Comparison of ENCODE assay signal across 26 cellular contexts in the genomic region with DNA sequence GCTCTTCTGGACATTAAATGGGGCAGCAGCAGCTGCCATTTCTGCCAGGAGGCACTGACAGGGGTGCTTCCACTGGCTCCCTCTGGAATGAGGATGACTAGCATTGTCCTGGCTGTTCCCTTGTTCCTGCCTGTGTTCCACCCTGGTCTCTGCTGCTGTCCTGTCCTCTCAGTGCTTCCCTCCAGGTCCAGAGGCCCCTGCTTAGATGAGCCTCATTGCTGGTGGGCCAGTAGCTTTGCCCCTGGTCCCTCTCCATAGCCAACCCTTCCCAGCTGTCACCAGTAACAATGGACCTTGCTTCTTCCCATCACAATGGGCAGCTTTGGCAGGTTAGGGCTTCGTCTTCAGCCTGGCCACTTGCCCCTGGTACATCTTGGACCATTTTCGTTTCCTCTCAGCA.
"Had no signal": no experiment of that assay in that cellular context is flagged by ENCODE, and none has a peak within 500 bp of the region (broad histone marks: within the 10 kb centered on the region; RNA-seq: fewer than 3 reads in every experiment).

No MANE protein-coding gene starts in this region.

- H3K4me3 ChIP-seq: cardiac muscle cell, SJCRH30 had no signal

- H3K27ac Mint-ChIP-seq: activated CD8-positive, alpha-beta T cell treated with anti-CD3 and anti-CD28 coated beads, Interleukin-2, amount 10 ng/mL, durations not matched to agents 7 days and 5 days; activated naive CD4-positive, alpha-beta T cell treated with anti-CD3 and anti-CD28 coated beads for 36 hours; activated naive CD8-positive, alpha-beta T cell treated with anti-CD3 and anti-CD28 coated beads for 36 hours had no signal

- H3K36me3 Mint-ChIP-seq: activated naive CD8-positive, alpha-beta T cell treated with anti-CD3 and anti-CD28 coated beads for 36 hours had no signal

- ATAC-seq: activated CD8-positive, alpha-beta T cell treated with anti-CD3 and anti-CD28 coated beads, Interleukin-2, amount 10 ng/mL, durations not matched to agents 7 days and 5 days; Right ventricle myocardium inferior had no signal

- H3K9me3 ChIP-seq: SJCRH30, SK-N-SH had no signal

- H3K36me3 ChIP-seq: brain microvascular endothelial cell, cardiac muscle cell, SJCRH30 had no signal

- H3K4me1 ChIP-seq: SJCRH30 had no signal

- H3K9ac ChIP-seq: SK-N-SH had no signal

- H3K4me1 Mint-ChIP-seq: activated naive CD8-positive, alpha-beta T cell treated with anti-CD3 and anti-CD28 coated beads for 36 hours had no signal

- DNase-seq: activated CD4-positive, alpha-beta T cell treated with anti-CD3 and anti-CD28 coated beads, Interleukin-2, amount 50 U/mL, for 1 hour; activated CD4-positive, CD25-positive, alpha-beta regulatory T cell; activated CD8-positive, alpha-beta memory T cell treated with anti-CD3 and anti-CD28 coated beads, Interleukin-2, amount 50 U/mL, for 48 hours; activated CD8-positive, alpha-beta T cell treated with anti-CD3 and anti-CD28 coated beads, Interleukin-2, amount 10 ng/mL, durations not matched to agents 7 days and 5 days; activated naive CD4-positive, alpha-beta T cell treated with anti-CD3 and anti-CD28 coated beads for 36 hours; activated naive CD8-positive, alpha-beta T cell treated with anti-CD3 and anti-CD28 coated beads for 36 hours; activated T-cell treated with anti-CD3 and anti-CD28 coated beads, Interleukin-2, amount 50 U/mL, for 1 hour; brain microvascular endothelial cell; IMR-90; Kasumi-1; KBM-7; NCI-H1105 treated with DMSO at 0.1 percent for 48 hours; NCI-H1436 treated with DMSO at 0.1 percent for 48 hours; NCI-H2029; NCI-H2107; NCI-H345; NCI-H510A; NCI-H526 treated with DMSO at 0.1 percent for 48 hours; NCI-H82; RPMI8226; SJCRH30; SK-N-SH; T-helper 1 cell had no signal

- H3K27me3 Mint-ChIP-seq: activated naive CD8-positive, alpha-beta T cell treated with anti-CD3 and anti-CD28 coated beads for 36 hours had no signal

- H3K4me3 Mint-ChIP-seq: activated CD8-positive, alpha-beta T cell treated with anti-CD3 and anti-CD28 coated beads, Interleukin-2, amount 10 ng/mL, durations not matched to agents 7 days and 5 days; activated naive CD4-positive, alpha-beta T cell treated with anti-CD3 and anti-CD28 coated beads for 36 hours; activated naive CD8-positive, alpha-beta T cell treated with anti-CD3 and anti-CD28 coated beads for 36 hours had no signal

- H3K27ac ChIP-seq: brain microvascular endothelial cell, cardiac muscle cell, SJCRH30, VCaP had no signal

- H3K27me3 ChIP-seq: brain microvascular endothelial cell, cardiac muscle cell, SJCRH30 had no signal
